Comparison of ENCODE assay signal across 9 cellular contexts in the genomic region with DNA sequence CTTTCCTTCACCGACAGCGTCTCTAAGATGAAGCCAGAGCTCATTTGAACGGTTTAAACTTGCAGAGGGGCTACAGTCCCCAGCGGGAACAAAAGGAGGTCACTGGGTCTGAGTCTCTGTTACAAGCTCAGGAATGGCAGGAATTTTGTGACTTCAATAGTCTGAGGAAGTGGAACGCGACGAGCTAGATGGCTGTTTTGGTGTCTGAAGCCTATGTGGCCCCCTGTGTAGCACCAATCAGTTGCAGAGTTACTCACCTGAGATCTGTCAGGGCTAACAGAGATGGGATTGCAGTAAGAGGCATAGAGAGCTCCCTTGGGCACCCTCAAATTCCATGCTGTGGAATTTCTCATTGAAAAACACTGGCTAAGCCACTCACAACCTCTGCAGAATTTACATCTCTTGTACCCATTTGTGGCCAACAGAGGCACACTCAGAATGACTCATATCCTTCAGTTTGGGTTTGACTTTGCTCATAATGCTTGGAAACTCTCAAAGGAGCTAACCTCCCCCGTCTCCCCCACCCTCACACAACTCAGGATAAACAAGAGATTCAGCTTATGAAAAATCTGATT. TPM values are rescaled to one million over a fixed set of nuclear protein-coding genes. Genes with fewer than 3 reads are reported as not detected.
DNase-seq lines count a peak whose midpoint lies in the region; ATAC-seq and TF ChIP-seq lines count a peak whose summit lies in the region.
"Had no signal": no experiment of that assay in that cellular context is flagged by ENCODE, and none has a peak within 500 bp of the region (broad histone marks: within the 10 kb centered on the region; RNA-seq: fewer than 3 reads in every experiment).

No MANE protein-coding gene starts in this region.

- H3K27ac Mint-ChIP-seq in activated T-cell treated with anti-CD3 and anti-CD28 coated beads, Interleukin-2, amount 50 U/mL, for 72 hours = peak overlapping the region; percentile 83

- peak overlapping the region; percentile 12 to 44 for H3K27ac ChIP-seq in tibial artery

- H3K27me3 ChIP-seq in tibial artery = no peaks in the 10 kb centered on the region

- no peaks in the 10 kb centered on the region for H3K36me3 Mint-ChIP-seq in activated T-cell treated with anti-CD3 and anti-CD28 coated beads, Interleukin-2, amount 50 U/mL, for 72 hours (ENCODE audit: insufficient read depth in 2 of 2)
- H3K36me3 Mint-ChIP-seq: CD14-positive monocyte had no signal

- no peak for TF ChIP-seq CTCF in tibial artery (IDR thresholded peaks at IDR 0.05)

- H3K4me1 ChIP-seq in tibial artery = peaks cover 0 to 39% (median 16%) of the 10 kb centered on the region in 4 donors

- no peaks in the 10 kb centered on the region for H3K9me3 Mint-ChIP-seq in activated T-cell treated with anti-CD3 and anti-CD28 coated beads, Interleukin-2, amount 50 U/mL, for 72 hours

- no peak overlapping the region for H3K4me3 ChIP-seq in tibial artery

- H3K4me3 Mint-ChIP-seq in activated T-cell treated with anti-CD3 and anti-CD28 coated beads, Interleukin-2, amount 50 U/mL, for 72 hours = peak overlapping the region; percentile 45 to 75
- H3K4me3 Mint-ChIP-seq: CD14-positive monocyte had no signal

- intact Hi-C loops in tibial artery (cut with DNase I; ENCODE audit: low total_unique reads) = no loop called here

- H3K9me3 ChIP-seq in tibial artery = no peaks in the 10 kb centered on the region

- ATAC-seq in activated T-cell treated with anti-CD3 and anti-CD28 coated beads, Interleukin-2, amount 50 U/mL, for 72 hours (replicated peaks in 1 of 2) = peak; percentile 96 to 97
- ATAC-seq in HG02840 (IDR thresholded peaks at IDR 0.05; ENCODE audit: low FRiP score, unreplicated experiment) = no peak

- DNase-seq in activated T-cell treated with anti-CD3 and anti-CD28 coated beads for 48 hours (ENCODE audit: low read depth) = peak; percentile 24
- DNase-seq in activated T-cell treated with anti-CD3 and anti-CD28 coated beads for 4 hours = no peak
- DNase-seq in activated T-cell treated with anti-CD3 and anti-CD28 coated beads, Interleukin-2, amount 50 U/mL, for 72 hours = peak; percentile 61
- DNase-seq in iPS-NIHi7 (ENCODE audit: extremely low spot score) = peak; percentile 82
- DNase-seq in tibial artery = no peak
- no peak for DNase-seq in NCI-H510A treated with DMSO at 0.1 percent for 48 hours (lab: John Stamatoyannopoulos, UW)
- no peak for DNase-seq in SHP77 treated with DMSO at 0.1 percent for 48 hours (lab: John Stamatoyannopoulos, UW)

- no peaks in the 10 kb centered on the region for H3K36me3 ChIP-seq in tibial artery

- peaks cover 36% of the 10 kb centered on the region for H3K4me1 Mint-ChIP-seq in activated T-cell treated with anti-CD3 and anti-CD28 coated beads, Interleukin-2, amount 50 U/mL, for 72 hours (ENCODE audit: low read depth)
- H3K4me1 Mint-ChIP-seq: CD14-positive monocyte had no signal

- peaks cover 17% of the 10 kb centered on the region for H3K27me3 Mint-ChIP-seq in activated T-cell treated with anti-CD3 and anti-CD28 coated beads, Interleukin-2, amount 50 U/mL, for 72 hours (ENCODE audit: low read depth)

RNA-seq across cellular contexts. Expression of gene TCP11, which starts 7.1 kb away (rescaled TPM):
- not detected for total RNA-seq in activated T-cell treated with anti-CD3 and anti-CD28 coated beads, Interleukin-2, amount 50 U/mL, for 72 hours

Comparison
In these comparisons a context has a peak if more than half of its experiments do, and no peak if none do; other contexts are left out.
1. DNase-seq: peak in activated T-cell treated with anti-CD3 and anti-CD28 coated beads for 48 hours (single experiment), activated T-cell treated with anti-CD3 and anti-CD28 coated beads, Interleukin-2, amount 50 U/mL, for 72 hours (2 of 2) and iPS-NIHi7 (single experiment); none in activated T-cell treated with anti-CD3 and anti-CD28 coated beads for 4 hours (single experiment), tibial artery (0 of 2), NCI-H510A treated with DMSO at 0.1 percent for 48 hours (single experiment) and SHP77 treated with DMSO at 0.1 percent for 48 hours (single experiment).